ENCODE assay signal across 1 cellular context in the genomic region with DNA sequence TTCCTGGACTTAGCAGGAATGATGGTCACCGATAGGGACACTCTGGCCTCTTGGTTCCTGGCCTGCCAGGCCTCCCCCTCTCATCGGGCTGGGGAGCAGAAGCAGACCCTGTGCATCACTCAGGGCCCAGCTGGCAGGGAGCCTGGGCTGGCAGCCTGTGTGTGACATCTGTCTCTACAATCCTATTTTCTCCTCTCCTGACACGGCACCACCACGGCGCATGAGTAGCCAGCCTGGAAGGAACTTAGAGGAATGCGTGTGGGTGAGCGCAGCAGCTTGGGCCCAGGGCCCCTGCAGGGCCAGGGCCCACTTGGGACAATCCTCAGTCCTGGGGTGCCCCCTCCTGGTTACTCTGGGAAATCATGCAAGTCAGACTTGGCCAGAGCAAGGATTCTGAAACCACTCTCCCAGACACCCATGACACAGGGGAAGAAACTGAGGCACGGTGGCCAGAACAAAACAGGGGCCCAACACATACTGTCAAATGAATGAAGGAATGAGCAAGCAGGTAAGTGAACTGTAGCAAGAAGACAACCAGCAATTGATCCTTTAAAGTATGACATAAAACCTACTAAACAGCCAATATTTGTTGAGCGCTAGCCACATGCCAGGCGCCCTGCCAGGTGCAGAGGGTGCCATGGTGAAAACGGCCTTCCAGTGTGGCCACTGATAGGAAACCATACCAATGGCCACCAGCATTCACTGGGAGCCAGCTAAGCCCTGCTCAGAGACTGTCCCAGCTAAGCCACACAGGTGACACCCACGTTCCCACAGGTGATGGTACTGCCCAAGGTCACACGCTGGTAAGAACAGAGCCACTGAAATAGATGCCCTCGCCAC.
TF ChIP-seq lines count a peak whose summit lies in the region.

No MANE protein-coding gene starts in this region.

TF ChIP-seq in HepG2, 621 proteins besides CTCF, POLR2A, EP300 and RAD21 (continues in another document):
- TF ChIP-seq, protein P1, sequence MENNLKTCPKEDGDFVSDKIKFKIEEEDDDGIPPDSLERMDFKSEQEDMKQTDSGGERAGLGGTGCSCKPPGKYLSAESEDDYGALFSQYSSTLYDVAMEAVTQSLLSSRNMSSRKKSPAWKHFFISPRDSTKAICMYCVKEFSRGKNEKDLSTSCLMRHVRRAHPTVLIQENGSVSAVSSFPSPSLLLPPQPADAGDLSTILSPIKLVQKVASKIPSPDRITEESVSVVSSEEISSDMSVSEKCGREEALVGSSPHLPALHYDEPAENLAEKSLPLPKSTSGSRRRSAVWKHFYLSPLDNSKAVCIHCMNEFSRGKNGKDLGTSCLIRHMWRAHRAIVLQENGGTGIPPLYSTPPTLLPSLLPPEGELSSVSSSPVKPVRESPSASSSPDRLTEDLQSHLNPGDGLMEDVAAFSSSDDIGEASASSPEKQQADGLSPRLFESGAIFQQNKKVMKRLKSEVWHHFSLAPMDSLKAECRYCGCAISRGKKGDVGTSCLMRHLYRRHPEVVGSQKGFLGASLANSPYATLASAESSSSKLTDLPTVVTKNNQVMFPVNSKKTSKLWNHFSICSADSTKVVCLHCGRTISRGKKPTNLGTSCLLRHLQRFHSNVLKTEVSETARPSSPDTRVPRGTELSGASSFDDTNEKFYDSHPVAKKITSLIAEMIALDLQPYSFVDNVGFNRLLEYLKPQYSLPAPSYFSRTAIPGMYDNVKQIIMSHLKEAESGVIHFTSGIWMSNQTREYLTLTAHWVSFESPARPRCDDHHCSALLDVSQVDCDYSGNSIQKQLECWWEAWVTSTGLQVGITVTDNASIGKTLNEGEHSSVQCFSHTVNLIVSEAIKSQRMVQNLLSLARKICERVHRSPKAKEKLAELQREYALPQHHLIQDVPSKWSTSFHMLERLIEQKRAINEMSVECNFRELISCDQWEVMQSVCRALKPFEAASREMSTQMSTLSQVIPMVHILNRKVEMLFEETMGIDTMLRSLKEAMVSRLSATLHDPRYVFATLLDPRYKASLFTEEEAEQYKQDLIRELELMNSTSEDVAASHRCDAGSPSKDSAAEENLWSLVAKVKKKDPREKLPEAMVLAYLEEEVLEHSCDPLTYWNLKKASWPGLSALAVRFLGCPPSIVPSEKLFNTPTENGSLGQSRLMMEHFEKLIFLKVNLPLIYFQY (CRISPR knock-in tag; IDR thresholded peaks at IDR 0.05; ENCODE audit: borderline replicate concordance): peak; percentile 53; the same call in 1 of the 2 replicates
- peak; percentile 27 for TF ChIP-seq TEAD3 (CRISPR knock-in tag; optimal IDR thresholded peaks at IDR 0.05; ENCODE audit: borderline replicate concordance)
- TF ChIP-seq KLF15 (CRISPR knock-in tag; IDR thresholded peaks at IDR 0.05; ENCODE audit: borderline replicate concordance): no peak
- 0 out of 2 replicates have a peak, but pooled peaks have one; percentile 49 for TF ChIP-seq KDM3A (CRISPR knock-in tag; IDR thresholded peaks at IDR 0.05; ENCODE audit: low read depth)
- no peak for TF ChIP-seq LCORL (IDR thresholded peaks at IDR 0.05)
- TF ChIP-seq LCORL (CRISPR knock-in tag; IDR thresholded peaks at IDR 0.05): peak; percentile 34; the same call in 1 of the 2 replicates
- peak; percentile 57; the same call in 1 of the 2 replicates for TF ChIP-seq IKZF5 (CRISPR knock-in tag; IDR thresholded peaks at IDR 0.05)
- peak; percentile 62 for TF ChIP-seq ZFX (CRISPR knock-in tag; IDR thresholded peaks at IDR 0.05; ENCODE audit: low read depth)
- TF ChIP-seq ARID4A (CRISPR knock-in tag; IDR thresholded peaks at IDR 0.05; ENCODE audit: borderline replicate concordance): no peak
- TF ChIP-seq, protein P2, sequence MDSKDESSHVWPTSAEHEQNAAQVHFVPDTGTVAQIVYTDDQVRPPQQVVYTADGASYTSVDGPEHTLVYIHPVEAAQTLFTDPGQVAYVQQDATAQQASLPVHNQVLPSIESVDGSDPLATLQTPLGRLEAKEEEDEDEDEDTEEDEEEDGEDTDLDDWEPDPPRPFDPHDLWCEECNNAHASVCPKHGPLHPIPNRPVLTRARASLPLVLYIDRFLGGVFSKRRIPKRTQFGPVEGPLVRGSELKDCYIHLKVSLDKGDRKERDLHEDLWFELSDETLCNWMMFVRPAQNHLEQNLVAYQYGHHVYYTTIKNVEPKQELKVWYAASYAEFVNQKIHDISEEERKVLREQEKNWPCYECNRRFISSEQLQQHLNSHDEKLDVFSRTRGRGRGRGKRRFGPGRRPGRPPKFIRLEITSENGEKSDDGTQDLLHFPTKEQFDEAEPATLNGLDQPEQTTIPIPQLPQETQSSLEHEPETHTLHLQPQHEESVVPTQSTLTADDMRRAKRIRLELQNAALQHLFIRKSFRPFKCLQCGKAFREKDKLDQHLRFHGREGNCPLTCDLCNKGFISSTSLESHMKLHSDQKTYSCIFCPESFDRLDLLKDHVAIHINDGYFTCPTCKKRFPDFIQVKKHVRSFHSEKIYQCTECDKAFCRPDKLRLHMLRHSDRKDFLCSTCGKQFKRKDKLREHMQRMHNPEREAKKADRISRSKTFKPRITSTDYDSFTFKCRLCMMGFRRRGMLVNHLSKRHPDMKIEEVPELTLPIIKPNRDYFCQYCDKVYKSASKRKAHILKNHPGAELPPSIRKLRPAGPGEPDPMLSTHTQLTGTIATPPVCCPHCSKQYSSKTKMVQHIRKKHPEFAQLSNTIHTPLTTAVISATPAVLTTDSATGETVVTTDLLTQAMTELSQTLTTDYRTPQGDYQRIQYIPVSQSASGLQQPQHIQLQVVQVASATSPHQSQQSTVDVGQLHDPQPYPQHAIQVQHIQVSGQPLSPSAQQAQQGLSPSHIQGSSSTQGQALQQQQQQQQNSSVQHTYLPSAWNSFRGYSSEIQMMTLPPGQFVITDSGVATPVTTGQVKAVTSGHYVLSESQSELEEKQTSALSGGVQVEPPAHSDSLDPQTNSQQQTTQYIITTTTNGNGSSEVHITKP (CRISPR knock-in tag; IDR thresholded peaks at IDR 0.05; ENCODE audit: low read depth): no peak
- 0 out of 2 replicates have a peak, but pooled peaks have one; percentile 20 for TF ChIP-seq GATAD2A (CRISPR knock-in tag; IDR thresholded peaks at IDR 0.05)
- no peak for TF ChIP-seq ZNF83 (CRISPR knock-in tag; IDR thresholded peaks at IDR 0.05; ENCODE audit: borderline replicate concordance)
- TF ChIP-seq RXRB (CRISPR knock-in tag; IDR thresholded peaks at IDR 0.05; ENCODE audit: borderline replicate concordance): 0 out of 2 replicates have a peak, but pooled peaks have one; percentile 27
- TF ChIP-seq, protein P3, sequence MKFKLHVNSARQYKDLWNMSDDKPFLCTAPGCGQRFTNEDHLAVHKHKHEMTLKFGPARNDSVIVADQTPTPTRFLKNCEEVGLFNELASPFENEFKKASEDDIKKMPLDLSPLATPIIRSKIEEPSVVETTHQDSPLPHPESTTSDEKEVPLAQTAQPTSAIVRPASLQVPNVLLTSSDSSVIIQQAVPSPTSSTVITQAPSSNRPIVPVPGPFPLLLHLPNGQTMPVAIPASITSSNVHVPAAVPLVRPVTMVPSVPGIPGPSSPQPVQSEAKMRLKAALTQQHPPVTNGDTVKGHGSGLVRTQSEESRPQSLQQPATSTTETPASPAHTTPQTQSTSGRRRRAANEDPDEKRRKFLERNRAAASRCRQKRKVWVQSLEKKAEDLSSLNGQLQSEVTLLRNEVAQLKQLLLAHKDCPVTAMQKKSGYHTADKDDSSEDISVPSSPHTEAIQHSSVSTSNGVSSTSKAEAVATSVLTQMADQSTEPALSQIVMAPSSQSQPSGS (CRISPR knock-in tag; IDR thresholded peaks at IDR 0.05): peak; percentile 22; the same call in 1 of the 2 replicates
- no peak for TF ChIP-seq HNRNPH1 (optimal IDR thresholded peaks at IDR 0.05; ENCODE audit: low read depth, low read length)
- TF ChIP-seq FOSL2 (CRISPR knock-in tag; IDR thresholded peaks at IDR 0.05): 0 out of 2 replicates have a peak, but pooled peaks have one; percentile 6
- peak; percentile 29; the same call in 1 of the 2 replicates for TF ChIP-seq ZNF816 (CRISPR knock-in tag; IDR thresholded peaks at IDR 0.05; ENCODE audit: borderline replicate concordance)
- TF ChIP-seq, protein P4, sequence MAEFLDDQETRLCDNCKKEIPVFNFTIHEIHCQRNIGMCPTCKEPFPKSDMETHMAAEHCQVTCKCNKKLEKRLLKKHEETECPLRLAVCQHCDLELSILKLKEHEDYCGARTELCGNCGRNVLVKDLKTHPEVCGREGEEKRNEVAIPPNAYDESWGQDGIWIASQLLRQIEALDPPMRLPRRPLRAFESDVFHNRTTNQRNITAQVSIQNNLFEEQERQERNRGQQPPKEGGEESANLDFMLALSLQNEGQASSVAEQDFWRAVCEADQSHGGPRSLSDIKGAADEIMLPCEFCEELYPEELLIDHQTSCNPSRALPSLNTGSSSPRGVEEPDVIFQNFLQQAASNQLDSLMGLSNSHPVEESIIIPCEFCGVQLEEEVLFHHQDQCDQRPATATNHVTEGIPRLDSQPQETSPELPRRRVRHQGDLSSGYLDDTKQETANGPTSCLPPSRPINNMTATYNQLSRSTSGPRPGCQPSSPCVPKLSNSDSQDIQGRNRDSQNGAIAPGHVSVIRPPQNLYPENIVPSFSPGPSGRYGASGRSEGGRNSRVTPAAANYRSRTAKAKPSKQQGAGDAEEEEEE (CRISPR knock-in tag; IDR thresholded peaks at IDR 0.05; ENCODE audit: borderline replicate concordance): no peak
- 0 out of 2 replicates have a peak, but pooled peaks have one; percentile 25 for TF ChIP-seq ELF3 (CRISPR knock-in tag; IDR thresholded peaks at IDR 0.05)
- TF ChIP-seq, protein P5, sequence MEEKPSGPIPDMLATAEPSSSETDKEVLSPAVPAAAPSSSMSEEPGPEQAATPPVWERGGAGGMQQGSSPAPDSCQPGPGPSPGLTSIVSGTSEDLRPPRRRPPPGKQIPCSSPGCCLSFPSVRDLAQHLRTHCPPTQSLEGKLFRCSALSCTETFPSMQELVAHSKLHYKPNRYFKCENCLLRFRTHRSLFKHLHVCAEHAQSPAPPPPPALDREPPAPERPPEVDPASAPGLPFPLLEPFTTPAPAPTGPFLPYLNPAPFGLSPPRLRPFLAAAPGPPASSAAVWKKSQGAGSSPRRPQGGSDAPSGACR (CRISPR knock-in tag; IDR thresholded peaks at IDR 0.05): 0 out of 2 replicates have a peak, but pooled peaks have one; percentile 10
- peak; percentile 97 for TF ChIP-seq STAG1 (CRISPR knock-in tag; IDR thresholded peaks at IDR 0.05)
- no peak for TF ChIP-seq ZNF564 (CRISPR knock-in tag; IDR thresholded peaks at IDR 0.05)
- TF ChIP-seq MED1 (CRISPR knock-in tag; IDR thresholded peaks at IDR 0.05): 0 out of 2 replicates have a peak, but pooled peaks have one; percentile 19
- peak; percentile 95 for TF ChIP-seq SMC3 (IDR thresholded peaks at IDR 0.05; ENCODE audit: low read length)
- TF ChIP-seq, protein P6, sequence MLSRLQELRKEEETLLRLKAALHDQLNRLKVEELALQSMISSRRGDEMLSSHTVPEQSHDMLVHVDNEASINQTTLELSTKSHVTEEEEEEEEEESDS (CRISPR knock-in tag; IDR thresholded peaks at IDR 0.05; ENCODE audit: borderline replicate concordance): no peak
- no peak for TF ChIP-seq DNMT1 (CRISPR knock-in tag; IDR thresholded peaks at IDR 0.05)
- TF ChIP-seq KLF16 (CRISPR knock-in tag; IDR thresholded peaks at IDR 0.05): peak in 1 of 2 experiments; percentile 39; a peak in 1 of 4 replicates
- no peak for TF ChIP-seq ARNT2 (CRISPR knock-in tag; IDR thresholded peaks at IDR 0.05; ENCODE audit: low read depth)
- TF ChIP-seq KDM2A (CRISPR knock-in tag; IDR thresholded peaks at IDR 0.05; ENCODE audit: borderline replicate concordance, low read depth): peak; percentile 44; the same call in 1 of the 2 replicates
- TF ChIP-seq HIC2 (CRISPR knock-in tag; IDR thresholded peaks at IDR 0.05; ENCODE audit: low read depth): no peak
- 0 out of 2 replicates have a peak, but pooled peaks have one; percentile 36 for TF ChIP-seq ZNF501 (CRISPR knock-in tag; IDR thresholded peaks at IDR 0.05)
- no peak for TF ChIP-seq ZNF274 (CRISPR knock-in tag; IDR thresholded peaks at IDR 0.05)
- no peak for TF ChIP-seq ZBTB7B (CRISPR knock-in tag; IDR thresholded peaks at IDR 0.05)
- TF ChIP-seq SALL1 (CRISPR knock-in tag; IDR thresholded peaks at IDR 0.05): peak; percentile 26; the same call in 1 of the 2 replicates
- no peak for TF ChIP-seq ZNF354B (CRISPR knock-in tag; IDR thresholded peaks at IDR 0.05)
